In genomic region chr20:22575737-22576136, GRCh38 we compare ENCODE assay signal across 15 cellular contexts. TPM values are rescaled to one million over a fixed set of nuclear protein-coding genes. Genes with fewer than 3 reads are reported as not detected.
"Had no signal": no experiment of that assay in that cellular context is flagged by ENCODE, and none has a peak within 500 bp of the region (broad histone marks: within the 10 kb centered on the region; RNA-seq: fewer than 3 reads in every experiment).

No MANE protein-coding gene starts in this region.

- H3K9me3 ChIP-seq: thoracic aorta, uterus had no signal

- H3K36me3 Mint-ChIP-seq: activated naive CD8-positive, alpha-beta T cell had no signal

- H3K4me3 Mint-ChIP-seq: activated naive CD8-positive, alpha-beta T cell; nephron; T-helper 17 cell had no signal

- H3K9me3 Mint-ChIP-seq: nephron had no signal

- H3K36me3 ChIP-seq: thoracic aorta, uterus had no signal

- H3K27ac Mint-ChIP-seq: activated naive CD8-positive, alpha-beta T cell; nephron; T-helper 17 cell had no signal

- ATAC-seq: esophagus mucosa; stimulated activated naive CD8-positive, alpha-beta T cell treated with anti-CD3 and anti-CD28 coated beads, Interleukin-15, Interleukin-2, amounts not matched to agents 100 U/mL and 50 U/mL, for 24 hours; T-helper 17 cell had no signal

- H3K4me3 ChIP-seq: thoracic aorta, uterus had no signal

- DNase-seq: activated CD4-positive, CD25-positive, alpha-beta regulatory T cell; activated effector memory CD4-positive, alpha-beta T cell treated with Interleukin-2 at 50 U/mL for 16 hours; activated T-cell treated with anti-CD3 and anti-CD28 coated beads, Interleukin-2, amount 50 U/mL, for 1 hour; amygdala; cerebellar nuclear complex; dermis blood vessel endothelial cell; stimulated activated CD4-positive, alpha-beta T cell treated with anti-CD3 and anti-CD28 coated beads, Interleukin-2, amount 100 ng/mL, for 48 hours; stimulated activated naive CD8-positive, alpha-beta T cell treated with anti-CD3 and anti-CD28 coated beads, Interleukin-15, Interleukin-2, amounts not matched to agents 100 U/mL and 50 U/mL, for 24 hours; T-helper 17 cell; uterus had no signal

- H3K27ac ChIP-seq: thoracic aorta, uterus had no signal

RNA-seq across cellular contexts. Expression of gene FOXA2, which starts 8.6 kb away (rescaled TPM):
- total RNA-seq: dermis blood vessel endothelial cell, fibroblast of villous mesenchyme, T-helper 17 cell had no signal
